Comparison of ENCODE assay signal across 6 cellular contexts in genomic region chr5:18276939-18277338, GRCh38.
"Had no signal": no experiment of that assay in that cellular context is flagged by ENCODE, and none has a peak within 500 bp of the region (broad histone marks: within the 10 kb centered on the region; RNA-seq: fewer than 3 reads in every experiment).

No MANE protein-coding gene starts in this region.

- DNase-seq: H9, HCEC 1CT, IMR-90, KG1 had no signal

- ATAC-seq: GM23338, K562 had no signal

- H3K4me3 ChIP-seq: GM23338, K562 had no signal
